9 cellular contexts compared by ENCODE assay signal in the genomic region with DNA sequence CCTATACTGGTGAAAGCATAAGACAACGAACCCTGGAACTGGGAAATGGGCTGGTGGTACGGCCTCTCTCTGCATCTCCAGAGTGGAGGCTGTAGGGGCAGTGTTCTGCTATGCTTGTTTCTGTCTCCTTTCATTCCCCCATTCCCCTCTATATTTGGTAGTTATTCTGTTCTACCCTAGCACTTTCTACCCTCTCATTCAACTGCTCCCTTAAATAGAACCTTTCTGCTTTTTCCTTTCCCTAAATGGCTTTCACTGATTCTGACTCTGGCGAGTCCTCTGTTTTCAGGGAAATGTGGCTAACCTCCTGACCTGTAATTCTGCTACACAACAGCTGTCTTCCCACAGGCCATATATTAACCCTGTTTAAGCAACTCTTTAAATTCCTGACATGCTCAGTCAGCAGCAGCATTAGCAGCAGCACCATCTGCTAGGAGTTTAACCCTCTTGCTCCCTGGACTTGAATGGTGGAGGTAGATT.
DNase-seq lines count a peak whose midpoint lies in the region; ATAC-seq and TF ChIP-seq lines count a peak whose summit lies in the region.
"Had no signal": no experiment of that assay in that cellular context is flagged by ENCODE, and none has a peak within 500 bp of the region (broad histone marks: within the 10 kb centered on the region; RNA-seq: fewer than 3 reads in every experiment).

No MANE protein-coding gene starts in this region.

- H3K36me3 ChIP-seq in hepatocyte (replicated peaks; ENCODE audit: insufficient read depth, low read depth) (no peaks in the 10 kb centered on the region), body of pancreas (replicated peaks in 1 of 2; ENCODE audit: insufficient read depth in 1 of 2, low read depth in 2 of 2) (no peaks in the 10 kb centered on the region)

- H2AFZ ChIP-seq in H9 (ENCODE audit: low read length) (peak overlapping the region; percentile 90), hepatocyte (peak overlapping the region; percentile 4)

- no peak overlapping the region for H3K9ac ChIP-seq in H9 (ENCODE audit: extremely low read depth, insufficient read length, low read length)

- H2BK12ac ChIP-seq in H9 (ENCODE audit: insufficient read length, low read depth, low read length) = no peak overlapping the region

- H3K27ac ChIP-seq in 22Rv1 = no peak overlapping the region
- H3K27ac ChIP-seq in H9 (ENCODE audit: insufficient read length, low read depth, low read length) = no peak overlapping the region
- H3K27ac ChIP-seq in hepatocyte = peak overlapping the region; percentile 38
- H3K27ac ChIP-seq in body of pancreas = no peak overlapping the region
- H3K27ac ChIP-seq: VCaP had no signal

- intact Hi-C loops in body of pancreas (cut with DNase I) = loop anchor here (10.0 kb wide), 1 partner anchor 315 kb away; no protein-coding TSS in a partner anchor

- H2BK120ac ChIP-seq in H9 (ENCODE audit: low read depth, low read length, poor library complexity, severe bottlenecking) = no peak overlapping the region

- in situ Hi-C loops in SK-MEL-5 (cut with HindIII; ENCODE audit: low pct_unique_long_range_greater_than_20kb, low sequenced_read_pairs) = no loop called here

- H4K91ac ChIP-seq in H9 (ENCODE audit: insufficient read length, low read depth, low read length) = no peak overlapping the region

- H3K4me2 ChIP-seq in H9 (ENCODE audit: insufficient read depth, insufficient read length, low read length) = no peak overlapping the region
- H3K4me2 ChIP-seq in hepatocyte = peak overlapping the region; percentile 30

- H3K4me1 ChIP-seq in H9 (ENCODE audit: insufficient read depth, low read length) (peaks cover 2% of the 10 kb centered on the region; the same call in 1 of the 2 replicates), hepatocyte (ENCODE audit: insufficient read depth) (peaks cover 19% of the 10 kb centered on the region), body of pancreas (peaks cover 10% of the 10 kb centered on the region)

- H3K27me3 ChIP-seq in H9 (ENCODE audit: insufficient read depth, low read length) (no peaks in the 10 kb centered on the region), hepatocyte (no peaks in the 10 kb centered on the region), body of pancreas (no peaks in the 10 kb centered on the region)

- WGBS in H9 (ENCODE audit: extremely low coverage, insufficient read length, low lambda C conversion rate) = no CpG with 5 or more reads among the region's 3 CpGs
- 23% methylated on average over 3 of the region's 3 CpGs for WGBS in hepatocyte (ENCODE audit: low lambda C conversion rate, missing lambda C conversion rate)
- 56 to 59% methylated on average over 3 of the region's 3 CpGs for WGBS in body of pancreas, 2 donors

- H3T11ph ChIP-seq in H9 (ENCODE audit: low read length) = no peak overlapping the region

- no peak overlapping the region for H3K56ac ChIP-seq in H9 (ENCODE audit: insufficient read length, low read depth, low read length)

- H3K27ac Mint-ChIP-seq in H9 = peak overlapping the region; percentile 21 to 78 (median 57); a peak in 4 of 7 replicates

- TF ChIP-seq CTCF in 22Rv1 (IDR thresholded peaks at IDR 0.05) = peak; percentile 16; the same call in 1 of the 2 replicates
- peak; percentile 54; the same call in 2 of the 3 replicates for TF ChIP-seq CTCF in H9 (conservative IDR thresholded peaks at IDR 0.05)
- peak; percentile 24 for TF ChIP-seq CTCF in hepatocyte (IDR thresholded peaks at IDR 0.05; ENCODE audit: poor library complexity)
- TF ChIP-seq CTCF in body of pancreas (IDR thresholded peaks at IDR 0.05) = no peak

- H3K79me2 ChIP-seq in H9 (ENCODE audit: insufficient read depth, low read length) (no peaks in the 10 kb centered on the region), hepatocyte (no peaks in the 10 kb centered on the region)

- peak overlapping the region in 1 of 2 experiments; percentile 4; a peak in 1 of 5 replicates for H3K4me3 Mint-ChIP-seq in H9

- DNase-seq in H9 = peak; percentile 62
- peak; percentile 41 for DNase-seq in SK-MEL-5 (ENCODE audit: low read depth, low spot score)
- peak; percentile 67 for DNase-seq in hepatocyte (ENCODE audit: low spot score)
- no peak for DNase-seq in activated CD4-positive, alpha-beta T cell treated with anti-CD3 and anti-CD28 coated beads for 48 hours
- no peak for DNase-seq in body of pancreas

- H3K23ac ChIP-seq in H9 (ENCODE audit: insufficient read length, low read depth, low read length) = no peak overlapping the region

- no peak overlapping the region for H4K5ac ChIP-seq in H9 (ENCODE audit: insufficient read length, low read depth, low read length)

- H4K8ac ChIP-seq in H9 (replicated peaks; ENCODE audit: insufficient read length, low read depth, low read length) = no peak overlapping the region

- no peak overlapping the region for H3K4ac ChIP-seq in H9 (ENCODE audit: low read depth, low read length)

- ATAC-seq in GM21367 (IDR thresholded peaks at IDR 0.05; ENCODE audit: unreplicated experiment) (no peak), HG03432 (IDR thresholded peaks at IDR 0.05; ENCODE audit: unreplicated experiment) (no peak), body of pancreas (no peak)

- H3K4me1 Mint-ChIP-seq in H9 = peaks cover 21 to 30% of the 10 kb centered on the region in 2 experiments

- H3K23me2 ChIP-seq in H9 (ENCODE audit: insufficient read length, low read depth, low read length, poor library complexity, severe bottlenecking) = no peaks in the 10 kb centered on the region

- H2BK5ac ChIP-seq in H9 (ENCODE audit: insufficient read length, low read length) = no peak overlapping the region

- H3K36me3 Mint-ChIP-seq in H9 (ENCODE audit: insufficient read depth in 1 of 3, low read depth in 3 of 3) = no peaks in the 10 kb centered on the region

- H3K79me1 ChIP-seq in H9 (ENCODE audit: insufficient read depth, low read depth, low read length, poor library complexity, severe bottlenecking) = no peaks in the 10 kb centered on the region

- no peak overlapping the region for H3K18ac ChIP-seq in H9 (ENCODE audit: insufficient read length, low read depth, low read length)

- H3K9me3 Mint-ChIP-seq in H9 = no peaks in the 10 kb centered on the region

- no peaks in the 10 kb centered on the region for H3K27me3 Mint-ChIP-seq in H9 (ENCODE audit: low read depth)

- H3K14ac ChIP-seq in H9 (ENCODE audit: insufficient read depth, low read length) = no peak overlapping the region

- no peaks in the 10 kb centered on the region for H3K9me3 ChIP-seq in H9 (ENCODE audit: control insufficient read depth, low read depth, low read length)
- H3K9me3 ChIP-seq in hepatocyte (ENCODE audit: low read depth) = no peaks in the 10 kb centered on the region
- H3K9me3 ChIP-seq in body of pancreas = no peaks in the 10 kb centered on the region

- no peak overlapping the region for H2BK20ac ChIP-seq in H9 (ENCODE audit: low read depth, low read length, poor library complexity, severe bottlenecking)

- H4K20me1 ChIP-seq in H9 (ENCODE audit: control insufficient read depth, insufficient read depth, insufficient read length) = no peaks in the 10 kb centered on the region
- H4K20me1 ChIP-seq in hepatocyte (ENCODE audit: insufficient read depth, poor library complexity, severe bottlenecking) = no peaks in the 10 kb centered on the region

- no peaks in the 10 kb centered on the region for H3K9me2 ChIP-seq in hepatocyte (replicated peaks; ENCODE audit: insufficient read depth)

- H2AK5ac ChIP-seq in H9 (ENCODE audit: insufficient read length, low read length) = no peak overlapping the region

- TF ChIP-seq POLR2A in body of pancreas (IDR thresholded peaks at IDR 0.05) = no peak

- no peak overlapping the region for H2BK15ac ChIP-seq in H9 (ENCODE audit: low read depth, low read length)

- H3K4me3 ChIP-seq in hepatocyte (no peak overlapping the region), body of pancreas (no peak overlapping the region)

Comparison
In these comparisons a context has a peak if more than half of its experiments do, and no peak if none do; other contexts are left out.
1. CTCF ChIP-seq: peak in 22Rv1 (single experiment), H9 (single experiment) and hepatocyte (single experiment); none in body of pancreas (0 of 7).
2. DNase-seq: peak in H9 (single experiment), SK-MEL-5 (single experiment) and hepatocyte (single experiment); none in activated CD4-positive, alpha-beta T cell treated with anti-CD3 and anti-CD28 coated beads for 48 hours (single experiment) and body of pancreas (0 of 4).